ENCODE assay signal across 32 cellular contexts in the genomic region with DNA sequence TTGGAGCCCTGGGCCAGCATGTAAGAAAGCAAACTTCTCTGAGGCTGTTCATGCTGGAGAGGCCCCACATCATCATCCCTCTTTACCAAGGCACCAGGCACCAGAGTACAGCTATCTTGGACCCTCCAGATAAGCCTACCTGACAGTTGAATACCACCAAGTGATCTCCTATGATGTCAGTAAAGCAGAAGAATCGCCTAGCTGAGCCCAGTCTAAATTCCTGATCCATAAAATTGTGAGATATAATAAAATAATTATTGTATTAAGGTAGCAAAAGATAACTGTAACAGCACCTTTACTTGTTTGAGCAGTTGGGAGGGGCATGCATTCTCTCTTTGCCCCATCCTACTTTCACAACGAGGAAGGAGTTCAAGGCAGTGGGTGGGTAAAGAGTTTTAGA. TPM values are rescaled to one million over a fixed set of nuclear protein-coding genes. Genes with fewer than 3 reads are reported as not detected.
"Had no signal": no experiment of that assay in that cellular context is flagged by ENCODE, and none has a peak within 500 bp of the region (broad histone marks: within the 10 kb centered on the region; RNA-seq: fewer than 3 reads in every experiment).

No MANE protein-coding gene starts in this region.

- H3K27ac Mint-ChIP-seq: stimulated activated effector memory CD8-positive, alpha-beta T cell treated with anti-CD3 and anti-CD28 coated beads, Interleukin-12 subunit alpha, Interleukin-12 subunit beta, amount 100 ng/mL, for 72 hours; stimulated activated memory B cell treated with anti-CD40 and anti-IgM and Interleukin-4, amounts not matched to agents 10 μg/mL and 1 μg/mL and 100 μg/mL, for 72 hours; stimulated activated naive B cell treated with anti-CD40 and anti-IgM and Interleukin-4, amounts not matched to agents 10 μg/mL and 1 μg/mL and 100 μg/mL, for 72 hours; stimulated activated naive CD8-positive, alpha-beta T cell treated with anti-CD3 and anti-CD28 coated beads, Interleukin-15, amount 100 ng/mL, for 72 hours; stimulated activated naive CD8-positive, alpha-beta T cell treated with anti-CD3 and anti-CD28 coated beads, Interleukin-15, Interleukin-2, amounts not matched to agents 100 ng/mL and 50 ng/mL, for 24 hours; type B pancreatic cell had no signal

- H3K4me3 Mint-ChIP-seq: stimulated activated effector memory CD8-positive, alpha-beta T cell treated with anti-CD3 and anti-CD28 coated beads, Interleukin-12 subunit alpha, Interleukin-12 subunit beta, amount 100 ng/mL, for 72 hours; stimulated activated memory B cell treated with anti-CD40 and anti-IgM and Interleukin-4, amounts not matched to agents 10 μg/mL and 1 μg/mL and 100 μg/mL, for 72 hours; stimulated activated naive B cell treated with anti-CD40 and anti-IgM and Interleukin-4, amounts not matched to agents 10 μg/mL and 1 μg/mL and 100 μg/mL, for 72 hours; stimulated activated naive CD8-positive, alpha-beta T cell treated with anti-CD3 and anti-CD28 coated beads, Interleukin-15, amount 100 ng/mL, for 72 hours; stimulated activated naive CD8-positive, alpha-beta T cell treated with anti-CD3 and anti-CD28 coated beads, Interleukin-15, Interleukin-2, amounts not matched to agents 100 ng/mL and 50 ng/mL, for 24 hours; type B pancreatic cell had no signal

- ATAC-seq: stimulated activated effector memory CD8-positive, alpha-beta T cell treated with anti-CD3 and anti-CD28 coated beads, Interleukin-12 subunit alpha, Interleukin-12 subunit beta, amount 100 ng/mL, for 72 hours; stimulated activated memory B cell treated with anti-CD40 and anti-IgM and Interleukin-4, amounts not matched to agents 10 μg/mL and 1 μg/mL and 100 μg/mL, for 72 hours; stimulated activated naive B cell treated with anti-CD40 and anti-IgM and Interleukin-4, amounts not matched to agents 10 μg/mL and 1 μg/mL and 100 μg/mL, for 72 hours; stimulated activated naive CD8-positive, alpha-beta T cell treated with anti-CD3 and anti-CD28 coated beads, Interleukin-15, amount 100 ng/mL, for 72 hours; stimulated activated naive CD8-positive, alpha-beta T cell treated with anti-CD3 and anti-CD28 coated beads, Interleukin-15, Interleukin-2, amounts not matched to agents 100 U/mL and 50 U/mL, for 24 hours; upper lobe of right lung had no signal

- H3K36me3 Mint-ChIP-seq: stimulated activated effector memory CD8-positive, alpha-beta T cell treated with anti-CD3 and anti-CD28 coated beads, Interleukin-12 subunit alpha, Interleukin-12 subunit beta, amount 100 ng/mL, for 72 hours; type B pancreatic cell had no signal

- H3K27me3 ChIP-seq: testis, thyroid gland, vagina had no signal

- H3K4me1 ChIP-seq: testis had no signal

- H3K27ac ChIP-seq: stomach, suprapubic skin, testis, thoracic aorta, thyroid gland, tibial artery, tibial nerve, transverse colon, upper lobe of left lung, upper lobe of right lung, uterus, vagina had no signal

- DNase-seq: stimulated activated CD4-positive, alpha-beta T cell treated with anti-CD3 and anti-CD28 coated beads, Interleukin-2, amount 100 ng/mL, for 48 hours; stimulated activated CD4-positive, alpha-beta T cell treated with anti-CD3 and anti-CD28 coated beads, Interleukin-4, amount 100 ng/mL, for 1 hour; stimulated activated CD4-positive, alpha-beta T cell treated with anti-CD3 and anti-CD28 coated beads, Interleukin-4, amount 100 ng/mL, for 24 hours; stimulated activated CD4-positive, alpha-beta T cell treated with anti-CD3 and anti-CD28 coated beads, Interleukin-4, amount 100 ng/mL, for 4 hours; stimulated activated CD8-positive, alpha-beta memory T cell treated with anti-CD3 and anti-CD28 coated beads, Interleukin-4, amount 100 ng/mL, for 48 hours; stimulated activated naive B cell treated with anti-CD40 and anti-IgM and Interleukin-4, amounts not matched to agents 10 μg/mL and 1 μg/mL and 100 μg/mL, for 72 hours; stimulated activated naive CD4-positive, alpha-beta T cell; stimulated activated naive CD4-positive, alpha-beta T cell treated with Interleukin-2 at 50 U/mL for 16 hours; stimulated activated naive CD8-positive, alpha-beta T cell treated with anti-CD3 and anti-CD28 coated beads, Interleukin-15, amount 100 ng/mL, for 72 hours; stimulated activated naive CD8-positive, alpha-beta T cell treated with anti-CD3 and anti-CD28 coated beads, Interleukin-15, Interleukin-2, amounts not matched to agents 100 U/mL and 50 U/mL, for 24 hours; stomach; substantia nigra; testis; thyroid gland; tibial artery; transverse colon; trophoblast cell; upper lobe of left lung; upper lobe of right lung; uterus had no signal

- H3K9me3 ChIP-seq: suprapubic skin, testis, thyroid gland, upper lobe of right lung had no signal

- H3K36me3 ChIP-seq: stomach, suprapubic skin, thoracic aorta, thyroid gland, tibial artery, tibial nerve, transverse colon, upper lobe of left lung, upper lobe of right lung, uterus, vagina had no signal

- FAIRE-seq: urothelium cell line had no signal

- H3K4me3 ChIP-seq: stomach, suprapubic skin, testis, thoracic aorta, thyroid gland, tibial artery, tibial nerve, transverse colon, upper lobe of left lung, upper lobe of right lung, uterus, vagina had no signal

RNA-seq across cellular contexts. Expression of gene UCP1, which starts 2.9 kb away (rescaled TPM):
- total RNA-seq: subcutaneous adipose tissue, suprapubic skin, thoracic aorta, thyroid gland, tibial nerve, transverse colon, upper lobe of left lung, upper lobe of right lung, ureter, urinary bladder, uterus, vagina had no signal
- polyA plus RNA-seq: stomach, urinary bladder had no signal
